In the genomic region with DNA sequence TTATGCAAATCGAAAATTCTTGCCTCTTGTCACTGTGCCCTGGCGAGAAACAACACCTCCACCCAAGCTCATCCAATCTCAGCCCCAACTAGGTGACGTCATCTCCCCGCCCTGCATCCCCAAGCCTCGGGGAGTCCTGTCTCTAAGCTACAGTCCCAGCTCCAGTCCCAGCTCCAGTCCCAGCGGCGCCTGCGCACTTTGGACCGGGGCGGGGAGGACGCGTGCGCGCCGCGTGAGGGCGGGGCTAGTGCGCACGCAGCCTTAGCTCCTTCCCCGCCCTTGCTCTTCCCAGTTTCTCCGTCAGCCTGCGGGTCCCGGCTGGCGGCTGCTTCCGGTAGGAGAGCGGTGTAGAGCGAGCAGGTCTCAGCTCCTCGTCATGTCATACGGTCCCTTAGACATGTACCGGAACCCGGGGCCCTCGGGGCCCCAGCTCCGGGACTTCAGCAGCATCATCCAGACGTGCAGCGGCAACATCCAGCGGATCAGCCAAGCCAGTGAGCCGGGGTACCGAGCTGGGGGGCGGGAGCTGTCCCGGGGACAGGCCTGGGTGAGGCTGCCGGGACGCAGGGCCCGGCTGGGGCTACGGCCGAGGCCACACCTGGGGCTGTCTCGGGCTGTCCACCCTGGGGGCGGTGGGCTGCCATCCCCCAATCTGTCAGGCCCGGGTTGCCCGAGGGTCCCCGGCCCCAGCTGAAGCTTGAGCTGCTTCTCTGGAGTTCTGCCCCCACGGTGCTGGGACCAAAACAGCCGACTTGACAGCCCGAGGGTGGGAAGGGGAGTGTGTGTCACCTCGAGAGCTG, we compare ENCODE assay signal across 1 cellular context.
TF ChIP-seq lines count a peak whose summit lies in the region.

A gene (plus strand): TSS at position 288 of the 800 bp plus-strand sequence. CDS start 89 bp downstream, at position 377.

TF ChIP-seq in WTC11, 78 proteins besides CTCF, POLR2A, EP300 and RAD21 (continued from another document and continues in another):
- TF ChIP-seq, protein P1, sequence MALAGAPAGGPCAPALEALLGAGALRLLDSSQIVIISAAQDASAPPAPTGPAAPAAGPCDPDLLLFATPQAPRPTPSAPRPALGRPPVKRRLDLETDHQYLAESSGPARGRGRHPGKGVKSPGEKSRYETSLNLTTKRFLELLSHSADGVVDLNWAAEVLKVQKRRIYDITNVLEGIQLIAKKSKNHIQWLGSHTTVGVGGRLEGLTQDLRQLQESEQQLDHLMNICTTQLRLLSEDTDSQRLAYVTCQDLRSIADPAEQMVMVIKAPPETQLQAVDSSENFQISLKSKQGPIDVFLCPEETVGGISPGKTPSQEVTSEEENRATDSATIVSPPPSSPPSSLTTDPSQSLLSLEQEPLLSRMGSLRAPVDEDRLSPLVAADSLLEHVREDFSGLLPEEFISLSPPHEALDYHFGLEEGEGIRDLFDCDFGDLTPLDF (CRISPR knock-in tag; IDR thresholded peaks at IDR 0.05) = peak; percentile 32; the same call in 1 of the 2 replicates
- TF ChIP-seq ZNF671 (CRISPR knock-in tag; IDR thresholded peaks at IDR 0.05) (no peak), ZNF317 (CRISPR knock-in tag; IDR thresholded peaks at IDR 0.05; ENCODE audit: borderline replicate concordance, low read depth) (no peak), ETV6 (CRISPR knock-in tag; IDR thresholded peaks at IDR 0.05) (peak; percentile 63; the same call in 1 of the 2 replicates), ELF4 (CRISPR knock-in tag; IDR thresholded peaks at IDR 0.05; ENCODE audit: low read depth) (no peak), EMX1 (CRISPR knock-in tag; IDR thresholded peaks at IDR 0.05) (no peak), CREM (CRISPR knock-in tag; IDR thresholded peaks at IDR 0.05) (peak; percentile 61; the same call in 1 of the 2 replicates), SP1 (CRISPR knock-in tag; conservative IDR thresholded peaks at IDR 0.05) (peak; percentile 82), FOXK1 (CRISPR knock-in tag; IDR thresholded peaks at IDR 0.05) (peak; percentile 54; the same call in 1 of the 2 replicates), NFATC4 (CRISPR knock-in tag; IDR thresholded peaks at IDR 0.05) (no peak), NR1H2 (CRISPR knock-in tag; IDR thresholded peaks at IDR 0.05) (no peak), TEAD4 (CRISPR knock-in tag; IDR thresholded peaks at IDR 0.05) (no peak), ZNF121 (CRISPR knock-in tag; IDR thresholded peaks at IDR 0.05) (no peak), SOX15 (CRISPR knock-in tag; IDR thresholded peaks at IDR 0.05) (no peak), CREB1 (CRISPR knock-in tag; IDR thresholded peaks at IDR 0.05) (no peak), NFYB (CRISPR knock-in tag; conservative IDR thresholded peaks at IDR 0.05; ENCODE audit: low read depth) (no peak), ZNF138 (CRISPR knock-in tag; conservative IDR thresholded peaks at IDR 0.05) (no peak), ZNF219 (CRISPR knock-in tag; IDR thresholded peaks at IDR 0.05; ENCODE audit: borderline replicate concordance) (no peak), ZBTB21 (CRISPR knock-in tag; IDR thresholded peaks at IDR 0.05; ENCODE audit: borderline replicate concordance) (no peak), GABPB1 (CRISPR knock-in tag; IDR thresholded peaks at IDR 0.05) (no peak), ZNF423 (CRISPR knock-in tag; IDR thresholded peaks at IDR 0.05) (no peak), TEAD1 (CRISPR knock-in tag; IDR thresholded peaks at IDR 0.05) (0 out of 2 replicates have a peak, but pooled peaks have one; percentile 25), HMGA2 (CRISPR knock-in tag; IDR thresholded peaks at IDR 0.05) (no peak)
- TF ChIP-seq, protein P2, sequence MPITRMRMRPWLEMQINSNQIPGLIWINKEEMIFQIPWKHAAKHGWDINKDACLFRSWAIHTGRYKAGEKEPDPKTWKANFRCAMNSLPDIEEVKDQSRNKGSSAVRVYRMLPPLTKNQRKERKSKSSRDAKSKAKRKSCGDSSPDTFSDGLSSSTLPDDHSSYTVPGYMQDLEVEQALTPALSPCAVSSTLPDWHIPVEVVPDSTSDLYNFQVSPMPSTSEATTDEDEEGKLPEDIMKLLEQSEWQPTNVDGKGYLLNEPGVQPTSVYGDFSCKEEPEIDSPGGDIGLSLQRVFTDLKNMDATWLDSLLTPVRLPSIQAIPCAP (CRISPR knock-in tag; IDR thresholded peaks at IDR 0.05) = no peak
- TF ChIP-seq, protein P3, sequence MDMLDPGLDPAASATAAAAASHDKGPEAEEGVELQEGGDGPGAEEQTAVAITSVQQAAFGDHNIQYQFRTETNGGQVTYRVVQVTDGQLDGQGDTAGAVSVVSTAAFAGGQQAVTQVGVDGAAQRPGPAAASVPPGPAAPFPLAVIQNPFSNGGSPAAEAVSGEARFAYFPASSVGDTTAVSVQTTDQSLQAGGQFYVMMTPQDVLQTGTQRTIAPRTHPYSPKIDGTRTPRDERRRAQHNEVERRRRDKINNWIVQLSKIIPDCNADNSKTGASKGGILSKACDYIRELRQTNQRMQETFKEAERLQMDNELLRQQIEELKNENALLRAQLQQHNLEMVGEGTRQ (CRISPR knock-in tag; IDR thresholded peaks at IDR 0.05) = no peak
- TF ChIP-seq, protein P4, sequence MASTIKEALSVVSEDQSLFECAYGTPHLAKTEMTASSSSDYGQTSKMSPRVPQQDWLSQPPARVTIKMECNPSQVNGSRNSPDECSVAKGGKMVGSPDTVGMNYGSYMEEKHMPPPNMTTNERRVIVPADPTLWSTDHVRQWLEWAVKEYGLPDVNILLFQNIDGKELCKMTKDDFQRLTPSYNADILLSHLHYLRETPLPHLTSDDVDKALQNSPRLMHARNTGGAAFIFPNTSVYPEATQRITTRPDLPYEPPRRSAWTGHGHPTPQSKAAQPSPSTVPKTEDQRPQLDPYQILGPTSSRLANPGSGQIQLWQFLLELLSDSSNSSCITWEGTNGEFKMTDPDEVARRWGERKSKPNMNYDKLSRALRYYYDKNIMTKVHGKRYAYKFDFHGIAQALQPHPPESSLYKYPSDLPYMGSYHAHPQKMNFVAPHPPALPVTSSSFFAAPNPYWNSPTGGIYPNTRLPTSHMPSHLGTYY (CRISPR knock-in tag; IDR thresholded peaks at IDR 0.05) = no peak
- TF ChIP-seq, protein P5, sequence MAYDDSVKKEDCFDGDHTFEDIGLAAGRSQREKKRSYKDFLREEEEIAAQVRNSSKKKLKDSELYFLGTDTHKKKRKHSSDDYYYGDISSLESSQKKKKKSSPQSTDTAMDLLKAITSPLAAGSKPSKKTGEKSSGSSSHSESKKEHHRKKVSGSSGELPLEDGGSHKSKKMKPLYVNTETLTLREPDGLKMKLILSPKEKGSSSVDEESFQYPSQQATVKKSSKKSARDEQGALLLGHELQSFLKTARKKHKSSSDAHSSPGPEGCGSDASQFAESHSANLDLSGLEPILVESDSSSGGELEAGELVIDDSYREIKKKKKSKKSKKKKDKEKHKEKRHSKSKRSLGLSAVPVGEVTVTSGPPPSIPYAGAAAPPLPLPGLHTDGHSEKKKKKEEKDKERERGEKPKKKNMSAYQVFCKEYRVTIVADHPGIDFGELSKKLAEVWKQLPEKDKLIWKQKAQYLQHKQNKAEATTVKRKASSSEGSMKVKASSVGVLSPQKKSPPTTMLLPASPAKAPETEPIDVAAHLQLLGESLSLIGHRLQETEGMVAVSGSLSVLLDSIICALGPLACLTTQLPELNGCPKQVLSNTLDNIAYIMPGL (CRISPR knock-in tag; IDR thresholded peaks at IDR 0.05) = no peak
- TF ChIP-seq, protein P6, sequence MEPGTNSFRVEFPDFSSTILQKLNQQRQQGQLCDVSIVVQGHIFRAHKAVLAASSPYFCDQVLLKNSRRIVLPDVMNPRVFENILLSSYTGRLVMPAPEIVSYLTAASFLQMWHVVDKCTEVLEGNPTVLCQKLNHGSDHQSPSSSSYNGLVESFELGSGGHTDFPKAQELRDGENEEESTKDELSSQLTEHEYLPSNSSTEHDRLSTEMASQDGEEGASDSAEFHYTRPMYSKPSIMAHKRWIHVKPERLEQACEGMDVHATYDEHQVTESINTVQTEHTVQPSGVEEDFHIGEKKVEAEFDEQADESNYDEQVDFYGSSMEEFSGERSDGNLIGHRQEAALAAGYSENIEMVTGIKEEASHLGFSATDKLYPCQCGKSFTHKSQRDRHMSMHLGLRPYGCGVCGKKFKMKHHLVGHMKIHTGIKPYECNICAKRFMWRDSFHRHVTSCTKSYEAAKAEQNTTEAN (CRISPR knock-in tag; IDR thresholded peaks at IDR 0.05) = no peak
- TF ChIP-seq, protein P7, sequence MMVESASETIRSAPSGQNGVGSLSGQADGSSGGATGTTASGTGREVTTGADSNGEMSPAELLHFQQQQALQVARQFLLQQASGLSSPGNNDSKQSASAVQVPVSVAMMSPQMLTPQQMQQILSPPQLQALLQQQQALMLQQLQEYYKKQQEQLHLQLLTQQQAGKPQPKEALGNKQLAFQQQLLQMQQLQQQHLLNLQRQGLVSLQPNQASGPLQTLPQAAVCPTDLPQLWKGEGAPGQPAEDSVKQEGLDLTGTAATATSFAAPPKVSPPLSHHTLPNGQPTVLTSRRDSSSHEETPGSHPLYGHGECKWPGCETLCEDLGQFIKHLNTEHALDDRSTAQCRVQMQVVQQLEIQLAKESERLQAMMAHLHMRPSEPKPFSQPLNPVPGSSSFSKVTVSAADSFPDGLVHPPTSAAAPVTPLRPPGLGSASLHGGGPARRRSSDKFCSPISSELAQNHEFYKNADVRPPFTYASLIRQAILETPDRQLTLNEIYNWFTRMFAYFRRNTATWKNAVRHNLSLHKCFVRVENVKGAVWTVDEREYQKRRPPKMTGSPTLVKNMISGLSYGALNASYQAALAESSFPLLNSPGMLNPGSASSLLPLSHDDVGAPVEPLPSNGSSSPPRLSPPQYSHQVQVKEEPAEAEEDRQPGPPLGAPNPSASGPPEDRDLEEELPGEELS (CRISPR knock-in tag; IDR thresholded peaks at IDR 0.05) = peak; percentile 9; the same call in 1 of the 2 replicates
- TF ChIP-seq, protein P8, sequence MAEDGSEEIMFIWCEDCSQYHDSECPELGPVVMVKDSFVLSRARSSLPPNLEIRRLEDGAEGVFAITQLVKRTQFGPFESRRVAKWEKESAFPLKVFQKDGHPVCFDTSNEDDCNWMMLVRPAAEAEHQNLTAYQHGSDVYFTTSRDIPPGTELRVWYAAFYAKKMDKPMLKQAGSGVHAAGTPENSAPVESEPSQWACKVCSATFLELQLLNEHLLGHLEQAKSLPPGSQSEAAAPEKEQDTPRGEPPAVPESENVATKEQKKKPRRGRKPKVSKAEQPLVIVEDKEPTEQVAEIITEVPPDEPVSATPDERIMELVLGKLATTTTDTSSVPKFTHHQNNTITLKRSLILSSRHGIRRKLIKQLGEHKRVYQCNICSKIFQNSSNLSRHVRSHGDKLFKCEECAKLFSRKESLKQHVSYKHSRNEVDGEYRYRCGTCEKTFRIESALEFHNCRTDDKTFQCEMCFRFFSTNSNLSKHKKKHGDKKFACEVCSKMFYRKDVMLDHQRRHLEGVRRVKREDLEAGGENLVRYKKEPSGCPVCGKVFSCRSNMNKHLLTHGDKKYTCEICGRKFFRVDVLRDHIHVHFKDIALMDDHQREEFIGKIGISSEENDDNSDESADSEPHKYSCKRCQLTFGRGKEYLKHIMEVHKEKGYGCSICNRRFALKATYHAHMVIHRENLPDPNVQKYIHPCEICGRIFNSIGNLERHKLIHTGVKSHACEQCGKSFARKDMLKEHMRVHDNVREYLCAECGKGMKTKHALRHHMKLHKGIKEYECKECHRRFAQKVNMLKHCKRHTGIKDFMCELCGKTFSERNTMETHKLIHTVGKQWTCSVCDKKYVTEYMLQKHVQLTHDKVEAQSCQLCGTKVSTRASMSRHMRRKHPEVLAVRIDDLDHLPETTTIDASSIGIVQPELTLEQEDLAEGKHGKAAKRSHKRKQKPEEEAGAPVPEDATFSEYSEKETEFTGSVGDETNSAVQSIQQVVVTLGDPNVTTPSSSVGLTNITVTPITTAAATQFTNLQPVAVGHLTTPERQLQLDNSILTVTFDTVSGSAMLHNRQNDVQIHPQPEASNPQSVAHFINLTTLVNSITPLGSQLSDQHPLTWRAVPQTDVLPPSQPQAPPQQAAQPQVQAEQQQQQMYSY (CRISPR knock-in tag; IDR thresholded peaks at IDR 0.05) = no peak
- TF ChIP-seq, protein P9, sequence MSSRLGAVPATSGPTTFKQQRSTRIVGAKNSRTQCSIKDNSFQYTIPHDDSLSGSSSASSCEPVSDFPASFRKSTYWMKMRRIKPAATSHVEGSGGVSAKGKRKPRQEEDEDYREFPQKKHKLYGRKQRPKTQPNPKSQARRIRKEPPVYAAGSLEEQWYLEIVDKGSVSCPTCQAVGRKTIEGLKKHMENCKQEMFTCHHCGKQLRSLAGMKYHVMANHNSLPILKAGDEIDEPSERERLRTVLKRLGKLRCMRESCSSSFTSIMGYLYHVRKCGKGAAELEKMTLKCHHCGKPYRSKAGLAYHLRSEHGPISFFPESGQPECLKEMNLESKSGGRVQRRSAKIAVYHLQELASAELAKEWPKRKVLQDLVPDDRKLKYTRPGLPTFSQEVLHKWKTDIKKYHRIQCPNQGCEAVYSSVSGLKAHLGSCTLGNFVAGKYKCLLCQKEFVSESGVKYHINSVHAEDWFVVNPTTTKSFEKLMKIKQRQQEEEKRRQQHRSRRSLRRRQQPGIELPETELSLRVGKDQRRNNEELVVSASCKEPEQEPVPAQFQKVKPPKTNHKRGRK (CRISPR knock-in tag; IDR thresholded peaks at IDR 0.05; ENCODE audit: borderline replicate concordance) = no peak
- TF ChIP-seq, protein P10, sequence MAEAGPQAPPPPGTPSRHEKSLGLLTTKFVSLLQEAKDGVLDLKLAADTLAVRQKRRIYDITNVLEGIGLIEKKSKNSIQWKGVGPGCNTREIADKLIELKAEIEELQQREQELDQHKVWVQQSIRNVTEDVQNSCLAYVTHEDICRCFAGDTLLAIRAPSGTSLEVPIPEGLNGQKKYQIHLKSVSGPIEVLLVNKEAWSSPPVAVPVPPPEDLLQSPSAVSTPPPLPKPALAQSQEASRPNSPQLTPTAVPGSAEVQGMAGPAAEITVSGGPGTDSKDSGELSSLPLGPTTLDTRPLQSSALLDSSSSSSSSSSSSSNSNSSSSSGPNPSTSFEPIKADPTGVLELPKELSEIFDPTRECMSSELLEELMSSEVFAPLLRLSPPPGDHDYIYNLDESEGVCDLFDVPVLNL (CRISPR knock-in tag; IDR thresholded peaks at IDR 0.05; ENCODE audit: borderline replicate concordance, low read depth) = no peak
- TF ChIP-seq, protein P11, sequence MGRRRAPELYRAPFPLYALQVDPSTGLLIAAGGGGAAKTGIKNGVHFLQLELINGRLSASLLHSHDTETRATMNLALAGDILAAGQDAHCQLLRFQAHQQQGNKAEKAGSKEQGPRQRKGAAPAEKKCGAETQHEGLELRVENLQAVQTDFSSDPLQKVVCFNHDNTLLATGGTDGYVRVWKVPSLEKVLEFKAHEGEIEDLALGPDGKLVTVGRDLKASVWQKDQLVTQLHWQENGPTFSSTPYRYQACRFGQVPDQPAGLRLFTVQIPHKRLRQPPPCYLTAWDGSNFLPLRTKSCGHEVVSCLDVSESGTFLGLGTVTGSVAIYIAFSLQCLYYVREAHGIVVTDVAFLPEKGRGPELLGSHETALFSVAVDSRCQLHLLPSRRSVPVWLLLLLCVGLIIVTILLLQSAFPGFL (CRISPR knock-in tag; IDR thresholded peaks at IDR 0.05; ENCODE audit: borderline replicate concordance) = no peak
- TF ChIP-seq, protein P12, sequence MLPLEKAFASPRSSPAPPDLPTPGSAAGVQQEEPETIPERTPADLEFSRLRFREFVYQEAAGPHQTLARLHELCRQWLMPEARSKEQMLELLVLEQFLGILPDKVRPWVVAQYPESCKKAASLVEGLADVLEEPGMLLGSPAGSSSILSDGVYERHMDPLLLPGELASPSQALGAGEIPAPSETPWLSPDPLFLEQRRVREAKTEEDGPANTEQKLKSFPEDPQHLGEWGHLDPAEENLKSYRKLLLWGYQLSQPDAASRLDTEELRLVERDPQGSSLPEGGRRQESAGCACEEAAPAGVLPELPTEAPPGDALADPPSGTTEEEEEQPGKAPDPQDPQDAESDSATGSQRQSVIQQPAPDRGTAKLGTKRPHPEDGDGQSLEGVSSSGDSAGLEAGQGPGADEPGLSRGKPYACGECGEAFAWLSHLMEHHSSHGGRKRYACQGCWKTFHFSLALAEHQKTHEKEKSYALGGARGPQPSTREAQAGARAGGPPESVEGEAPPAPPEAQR (CRISPR knock-in tag; IDR thresholded peaks at IDR 0.05) = no peak
